10 cellular contexts compared by ENCODE assay signal in the genomic region with DNA sequence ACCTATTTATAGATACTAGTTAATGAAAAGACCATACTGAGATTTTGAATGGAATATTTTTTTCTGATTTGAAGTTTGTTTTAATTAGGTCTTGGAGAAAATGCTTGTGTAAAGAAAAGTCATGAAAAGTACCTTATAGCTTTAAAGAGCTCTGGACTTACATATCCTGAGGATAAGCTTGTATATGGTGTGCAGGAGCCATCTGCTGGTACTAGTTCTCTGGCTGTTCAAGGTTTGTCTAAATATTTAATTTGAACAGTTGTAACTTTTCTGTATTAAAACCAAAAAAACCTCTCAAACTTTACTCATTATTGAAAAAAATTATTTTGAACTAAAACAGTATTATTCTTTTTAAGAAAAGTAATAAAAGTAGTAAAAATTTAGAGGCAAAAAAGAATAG. TPM values are rescaled to one million over a fixed set of nuclear protein-coding genes. Genes with fewer than 3 reads are reported as not detected.
DNase-seq lines count a peak whose midpoint lies in the region; ATAC-seq, FAIRE-seq and TF ChIP-seq lines count a peak whose summit lies in the region.
"Had no signal": no experiment of that assay in that cellular context is flagged by ENCODE, and none has a peak within 500 bp of the region (broad histone marks: within the 10 kb centered on the region; RNA-seq: fewer than 3 reads in every experiment).

No MANE protein-coding gene starts in this region.

- H3K36me3 ChIP-seq in BJ (ENCODE audit: control insufficient read depth, insufficient read depth, low read length) (no peaks in the 10 kb centered on the region), HCT116 (ENCODE audit: control insufficient read depth in 1 of 2, insufficient read depth in 2 of 2, low read length in 2 of 2) (no peaks in the 10 kb centered on the region)

- POLR2A ChIA-PET in BJ (lab: Charles Lee) = interaction anchor here (0.5 kb wide), 1 partner anchor 304 kb away, joined by 3 read pairs; no protein-coding TSS in a partner anchor
- POLR2A ChIA-PET in HCT116 (lab: Charles Lee) = no interaction called here

- no peaks in the 10 kb centered on the region for H3K4me1 ChIP-seq in HCT116 (ENCODE audit: control insufficient read depth in 1 of 2, insufficient read depth in 2 of 2, low read length in 2 of 2)

- BruUV-seq in HCT116 (replicated peaks; lab: Mats Ljungman, UMichigan) = no TSS peak

- no peaks in the 10 kb centered on the region for H4K20me1 ChIP-seq in HCT116 (ENCODE audit: insufficient read depth)

- CTCF ChIA-PET in BJ (lab: Yijun Ruan, JAX) (interaction anchor here (0.7 to 1.3 kb wide), 4 partner anchors 52 to 349 kb away, joined by 3 read pairs; partner anchors contain the start of gene METTL5), HCT116 (lab: Charles Lee) (interaction anchor here (0.8 to 2.2 kb wide), 5 partner anchors 48 to 425 kb away, joined by 3 to 12 read pairs (median 3); partner anchors contain the start of genes METTL5 and UBR3)

- H3K4me3 ChIP-seq in BJ (ENCODE audit: low read depth, low read length) (no peak overlapping the region), HCT116 (replicated peaks in 1 of 2; ENCODE audit: low read depth in 1 of 2, low read length in 2 of 2) (no peak overlapping the region)

- 0 out of 2 replicates have a peak, but pooled peaks have one; percentile 18 for TF ChIP-seq CTCF in BJ (IDR thresholded peaks at IDR 0.05; ENCODE audit: insufficient read depth, low read depth, low read length)
- peak in 1 of 3 experiments; percentile 43; a peak in 2 of 6 replicates for TF ChIP-seq CTCF in HCT116 (IDR thresholded peaks at IDR 0.05 in 2 of 3, conservative IDR thresholded peaks at IDR 0.05 in 1 of 3; ENCODE audit: borderline replicate concordance in 1 of 3, insufficient read depth in 1 of 3, low read depth in 2 of 3, low read length in 2 of 3)
- peak; percentile 66 for TF ChIP-seq CTCF in VCaP (conservative IDR thresholded peaks at IDR 0.05)

- H3K27ac ChIP-seq in HCT116 (ENCODE audit: low read depth, low read length) = no peak overlapping the region
- H3K27ac ChIP-seq in VCaP = no peak overlapping the region

- no peak overlapping the region for H3K4me2 ChIP-seq in HCT116 (ENCODE audit: low read length)

- H2AFZ ChIP-seq in HCT116 (ENCODE audit: low read depth, low read length, poor library complexity, severe bottlenecking) = no peak overlapping the region

- no peak overlapping the region for H3K9ac ChIP-seq in HCT116 (ENCODE audit: low read length)

- RAD21 ChIA-PET in HCT116 (lab: Charles Lee; ENCODE audit: low non-redundant PET in 1 of 2, low total read pairs in 2 of 2, uncharacterized antibody in 2 of 2, unreplicated experiment in 2 of 2) = no interaction called here

- no peak for ATAC-seq in HCT116
- ATAC-seq in GM19035 (IDR thresholded peaks at IDR 0.05; ENCODE audit: unreplicated experiment) = no peak
- no peak for ATAC-seq in GM19324 (IDR thresholded peaks at IDR 0.05; ENCODE audit: low FRiP score, unreplicated experiment)

- H3K9me2 ChIP-seq in HCT116 (ENCODE audit: insufficient read depth) = no peaks in the 10 kb centered on the region

- H3K79me2 ChIP-seq in HCT116 (ENCODE audit: insufficient read depth, low read length) = no peaks in the 10 kb centered on the region; the same call in 1 of the 2 replicates

- no peaks in the 10 kb centered on the region for H3K9me3 ChIP-seq in HCT116 (ENCODE audit: control insufficient read depth in 1 of 2, insufficient read depth in 1 of 2, low read depth in 1 of 2, low read length in 2 of 2)

- DNase-seq in BJ (ENCODE audit: low read depth) = no peak
- DNase-seq in HCT116 (ENCODE audit: low read depth, low spot score) = peak; percentile 10
- DNase-seq in activated CD4-positive, alpha-beta T cell treated with anti-CD3 and anti-CD28 coated beads, Interleukin-2, amount 50 U/mL, for 4 hours = no peak
- DNase-seq in HK-2 (ENCODE audit: unreplicated experiment) = no peak
- DNase-seq: activated T-cell treated with anti-CD3 and anti-CD28 coated beads, Interleukin-2, amount 50 U/mL, for 1 hour; stimulated activated CD4-positive, alpha-beta T cell treated with anti-CD3 and anti-CD28 coated beads, Interleukin-4, amount 100 ng/mL, for 4 hours had no signal

- TF ChIP-seq POLR2A in HCT116 (IDR thresholded peaks at IDR 0.05; ENCODE audit: borderline replicate concordance, extremely low read depth, insufficient read depth, insufficient read length) = no peak

- TF ChIP-seq RAD21 in HCT116 (IDR thresholded peaks at IDR 0.05; ENCODE audit: low read depth) = peak; percentile 54

- H3K27me3 ChIP-seq in BJ (ENCODE audit: control insufficient read depth, insufficient read depth, low read length) = no peaks in the 10 kb centered on the region
- H3K27me3 ChIP-seq in HCT116 (ENCODE audit: insufficient read depth, low read length) = no peaks in the 10 kb centered on the region

- peak; percentile 9 for FAIRE-seq in islet of Langerhans (lab: Jason Lieb, UNC)

- intact Hi-C loops in HCT116 (cut with micrococcal nuclease) = loop anchor here (1.0 kb wide), 1 partner anchor 52 kb away; no protein-coding TSS in a partner anchor

TF ChIP-seq in HCT116, 20 proteins besides CTCF, POLR2A, EP300 and RAD21 (continues in another document):
- no peak for TF ChIP-seq YY1 (IDR thresholded peaks at IDR 0.05; ENCODE audit: extremely low read depth, insufficient replicate concordance, low read depth, low read length)
- no peak for TF ChIP-seq JUND (IDR thresholded peaks at IDR 0.05)
- no peak for TF ChIP-seq TCF7L2 (IDR thresholded peaks at IDR 0.05; ENCODE audit: borderline replicate concordance, extremely low read depth, insufficient read depth, insufficient read length)
- no peak for TF ChIP-seq EZH2phosphoT487 (IDR thresholded peaks at IDR 0.05; ENCODE audit: borderline replicate concordance)
- TF ChIP-seq, protein P1, sequence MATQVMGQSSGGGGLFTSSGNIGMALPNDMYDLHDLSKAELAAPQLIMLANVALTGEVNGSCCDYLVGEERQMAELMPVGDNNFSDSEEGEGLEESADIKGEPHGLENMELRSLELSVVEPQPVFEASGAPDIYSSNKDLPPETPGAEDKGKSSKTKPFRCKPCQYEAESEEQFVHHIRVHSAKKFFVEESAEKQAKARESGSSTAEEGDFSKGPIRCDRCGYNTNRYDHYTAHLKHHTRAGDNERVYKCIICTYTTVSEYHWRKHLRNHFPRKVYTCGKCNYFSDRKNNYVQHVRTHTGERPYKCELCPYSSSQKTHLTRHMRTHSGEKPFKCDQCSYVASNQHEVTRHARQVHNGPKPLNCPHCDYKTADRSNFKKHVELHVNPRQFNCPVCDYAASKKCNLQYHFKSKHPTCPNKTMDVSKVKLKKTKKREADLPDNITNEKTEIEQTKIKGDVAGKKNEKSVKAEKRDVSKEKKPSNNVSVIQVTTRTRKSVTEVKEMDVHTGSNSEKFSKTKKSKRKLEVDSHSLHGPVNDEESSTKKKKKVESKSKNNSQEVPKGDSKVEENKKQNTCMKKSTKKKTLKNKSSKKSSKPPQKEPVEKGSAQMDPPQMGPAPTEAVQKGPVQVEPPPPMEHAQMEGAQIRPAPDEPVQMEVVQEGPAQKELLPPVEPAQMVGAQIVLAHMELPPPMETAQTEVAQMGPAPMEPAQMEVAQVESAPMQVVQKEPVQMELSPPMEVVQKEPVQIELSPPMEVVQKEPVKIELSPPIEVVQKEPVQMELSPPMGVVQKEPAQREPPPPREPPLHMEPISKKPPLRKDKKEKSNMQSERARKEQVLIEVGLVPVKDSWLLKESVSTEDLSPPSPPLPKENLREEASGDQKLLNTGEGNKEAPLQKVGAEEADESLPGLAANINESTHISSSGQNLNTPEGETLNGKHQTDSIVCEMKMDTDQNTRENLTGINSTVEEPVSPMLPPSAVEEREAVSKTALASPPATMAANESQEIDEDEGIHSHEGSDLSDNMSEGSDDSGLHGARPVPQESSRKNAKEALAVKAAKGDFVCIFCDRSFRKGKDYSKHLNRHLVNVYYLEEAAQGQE (IDR thresholded peaks at IDR 0.05; ENCODE audit: low read depth) = no peak
- TF ChIP-seq, protein P2, sequence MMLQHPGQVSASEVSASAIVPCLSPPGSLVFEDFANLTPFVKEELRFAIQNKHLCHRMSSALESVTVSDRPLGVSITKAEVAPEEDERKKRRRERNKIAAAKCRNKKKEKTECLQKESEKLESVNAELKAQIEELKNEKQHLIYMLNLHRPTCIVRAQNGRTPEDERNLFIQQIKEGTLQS (IDR thresholded peaks at IDR 0.05) = no peak
- no peak for TF ChIP-seq ZNF274 (IDR thresholded peaks at IDR 0.05; ENCODE audit: low read depth, low read length)
- no peak for TF ChIP-seq FOSL1 (IDR thresholded peaks at IDR 0.05; ENCODE audit: low read depth)
- no peak for TF ChIP-seq SRF (IDR thresholded peaks at IDR 0.05; ENCODE audit: low read depth)
- TF ChIP-seq ZFX (IDR thresholded peaks at IDR 0.05) = no peak
- TF ChIP-seq, protein P3, sequence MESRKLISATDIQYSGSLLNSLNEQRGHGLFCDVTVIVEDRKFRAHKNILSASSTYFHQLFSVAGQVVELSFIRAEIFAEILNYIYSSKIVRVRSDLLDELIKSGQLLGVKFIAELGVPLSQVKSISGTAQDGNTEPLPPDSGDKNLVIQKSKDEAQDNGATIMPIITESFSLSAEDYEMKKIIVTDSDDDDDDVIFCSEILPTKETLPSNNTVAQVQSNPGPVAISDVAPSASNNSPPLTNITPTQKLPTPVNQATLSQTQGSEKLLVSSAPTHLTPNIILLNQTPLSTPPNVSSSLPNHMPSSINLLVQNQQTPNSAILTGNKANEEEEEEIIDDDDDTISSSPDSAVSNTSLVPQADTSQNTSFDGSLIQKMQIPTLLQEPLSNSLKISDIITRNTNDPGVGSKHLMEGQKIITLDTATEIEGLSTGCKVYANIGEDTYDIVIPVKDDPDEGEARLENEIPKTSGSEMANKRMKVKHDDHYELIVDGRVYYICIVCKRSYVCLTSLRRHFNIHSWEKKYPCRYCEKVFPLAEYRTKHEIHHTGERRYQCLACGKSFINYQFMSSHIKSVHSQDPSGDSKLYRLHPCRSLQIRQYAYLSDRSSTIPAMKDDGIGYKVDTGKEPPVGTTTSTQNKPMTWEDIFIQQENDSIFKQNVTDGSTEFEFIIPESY (IDR thresholded peaks at IDR 0.05; ENCODE audit: extremely low read depth, insufficient replicate concordance, low read length) = no peak
- no peak for TF ChIP-seq EZH2 (IDR thresholded peaks at IDR 0.05)
- TF ChIP-seq ELF1 (IDR thresholded peaks at IDR 0.05; ENCODE audit: borderline replicate concordance, low read depth) = no peak
- TF ChIP-seq SP1 (IDR thresholded peaks at IDR 0.05; ENCODE audit: low read depth) = no peak
- TF ChIP-seq CBX3 (IDR thresholded peaks at IDR 0.05; ENCODE audit: low read depth) = no peak
- TF ChIP-seq POLR2AphosphoS5 (IDR thresholded peaks at IDR 0.05; ENCODE audit: low read depth, low read length) = no peak
- TF ChIP-seq SIN3A (IDR thresholded peaks at IDR 0.05; ENCODE audit: low read depth) = no peak

RNA-seq across cellular contexts. Expression of gene UBR3, which starts 50.2 kb away (rescaled TPM):
- 7.5 and 16.2 TPM in 2 replicates for polyA plus RNA-seq in BJ (2011; rRNA removed)
- 17.3 and 20.0 TPM in 2 replicates for polyA minus RNA-seq in BJ (2011; rRNA and poly(A)+ RNA removed)
- total RNA-seq in HCT116 (2021; ENCODE audit: unreplicated experiment) = 29.5 TPM
- polyA plus RNA-seq in HCT116 (2012) = 6.5 and 8.2 TPM in 2 replicates

RNA-seq across cellular contexts. Expression of gene METTL5, which starts 52.7 kb away (rescaled TPM):
- polyA plus RNA-seq in BJ (2011; rRNA removed) = 17.3 and 30.3 TPM in 2 replicates
- 9.5 and 12.7 TPM in 2 replicates for polyA minus RNA-seq in BJ (2011; rRNA and poly(A)+ RNA removed)
- 103 TPM for total RNA-seq in HCT116 (2021; ENCODE audit: unreplicated experiment)
- polyA plus RNA-seq in HCT116 (2012) = 65.9 and 76.9 TPM in 2 replicates
